ENCODE assay signal across 10 cellular contexts in genomic region chr14:69092840-69093422, GRCh38. TPM values are rescaled to one million over a fixed set of nuclear protein-coding genes. Genes with fewer than 3 reads are reported as not detected.
DNase-seq lines count a peak whose midpoint lies in the region; ATAC-seq and TF ChIP-seq lines count a peak whose summit lies in the region.
"Had no signal": no experiment of that assay in that cellular context is flagged by ENCODE, and none has a peak within 500 bp of the region (broad histone marks: within the 10 kb centered on the region; RNA-seq: fewer than 3 reads in every experiment).

No MANE protein-coding gene starts in this region.

- intact Hi-C loops in uterus (cut with DNase I; ENCODE audit: low total_unique reads) = no loop called here

- peaks cover 52% of the 10 kb centered on the region for H3K36me3 ChIP-seq in RWPE2 (ENCODE audit: low read depth)
- H3K36me3 ChIP-seq in smooth muscle cell (ENCODE audit: low read depth) = no peaks in the 10 kb centered on the region
- H3K36me3 ChIP-seq in uterus = no peaks in the 10 kb centered on the region

- H3K4me2 ChIP-seq in smooth muscle cell = peak overlapping the region; percentile 36

- H3K27ac ChIP-seq in RWPE2 (ENCODE audit: poor library complexity, severe bottlenecking) (peak overlapping the region; percentile 12), smooth muscle cell (ENCODE audit: low read depth) (peak overlapping the region; percentile 76), uterus (peak overlapping the region in 1 of 2 donors; percentile 50)

- no peaks in the 10 kb centered on the region for H3K9me3 ChIP-seq in RWPE2 (ENCODE audit: severe bottlenecking)
- H3K9me3 ChIP-seq in smooth muscle cell (replicated peaks; ENCODE audit: low read depth) = no peaks in the 10 kb centered on the region
- no peaks in the 10 kb centered on the region for H3K9me3 ChIP-seq in uterus

- ATAC-seq in GM19463 (IDR thresholded peaks at IDR 0.05; ENCODE audit: unreplicated experiment) (peak; percentile 47), RWPE2 (ENCODE audit: low read depth) (no peak)

- no peak overlapping the region for H2AFZ ChIP-seq in smooth muscle cell (ENCODE audit: low read depth)

- peaks cover 36% of the 10 kb centered on the region for H3F3A ChIP-seq in smooth muscle cell (ENCODE audit: low read depth)

- TF ChIP-seq POLR2A in uterus (IDR thresholded peaks at IDR 0.05) = no peak

- no peak overlapping the region for H3K4me3 ChIP-seq in RWPE2 (ENCODE audit: severe bottlenecking)
- no peak overlapping the region for H3K4me3 ChIP-seq in fibroblast of villous mesenchyme (ENCODE audit: low read depth, low read length)
- H3K4me3 ChIP-seq in smooth muscle cell = no peak overlapping the region
- no peak overlapping the region for H3K4me3 ChIP-seq in uterus
- H3K4me3 ChIP-seq: lung had no signal

- peaks cover 19% of the 10 kb centered on the region for H3K4me1 ChIP-seq in RWPE2 (ENCODE audit: insufficient read depth, poor library complexity, severe bottlenecking)
- H3K4me1 ChIP-seq in smooth muscle cell (ENCODE audit: low read depth) = peaks cover 37% of the 10 kb centered on the region
- no peaks in the 10 kb centered on the region for H3K4me1 ChIP-seq in uterus

- DNase-seq in RWPE2 (ENCODE audit: low spot score) = no peak
- peak; percentile 34 for DNase-seq in fibroblast of villous mesenchyme (ENCODE audit: low read depth)
- DNase-seq in smooth muscle cell (lab: John Stamatoyannopoulos, UW; ENCODE audit: unreplicated experiment) = no peak
- no peak for DNase-seq in middle frontal gyrus (ENCODE audit: extremely low spot score, low spot score)
- no peak for DNase-seq in NCI-H1417 (lab: John Stamatoyannopoulos, UW)
- DNase-seq in central memory CD4-positive, alpha-beta T cell = no peak
- no peak for DNase-seq in uterus
- DNase-seq: CD4-positive, CD25-positive, alpha-beta regulatory T cell had no signal

- peaks cover 45% of the 10 kb centered on the region for H3K79me2 ChIP-seq in smooth muscle cell (ENCODE audit: low read depth)

- no peaks in the 10 kb centered on the region for H4K20me1 ChIP-seq in smooth muscle cell (ENCODE audit: low read depth)

- TF ChIP-seq CTCF in RWPE2 (IDR thresholded peaks at IDR 0.05; ENCODE audit: poor library complexity, severe bottlenecking) = no peak
- no peak for TF ChIP-seq CTCF in fibroblast of villous mesenchyme (IDR thresholded peaks at IDR 0.05; ENCODE audit: insufficient read depth, low read depth, low read length)
- TF ChIP-seq CTCF in smooth muscle cell (IDR thresholded peaks at IDR 0.05; ENCODE audit: borderline replicate concordance, insufficient read depth, poor library complexity, severe bottlenecking) = no peak
- TF ChIP-seq CTCF in uterus (IDR thresholded peaks at IDR 0.05) = no peak

- H3K27me3 ChIP-seq in RWPE2 (ENCODE audit: insufficient read depth, poor library complexity, severe bottlenecking) (no peaks in the 10 kb centered on the region), smooth muscle cell (ENCODE audit: low read depth) (no peaks in the 10 kb centered on the region), uterus (no peaks in the 10 kb centered on the region)

- no peak overlapping the region for H3K9ac ChIP-seq in smooth muscle cell (ENCODE audit: low read depth)

RNA-seq across cellular contexts. Expression of gene DCAF5, which starts 60.0 kb away (rescaled TPM):
- 24.2 and 30.0 TPM in 2 replicates for total RNA-seq in fibroblast of villous mesenchyme
- 22.2 and 23.0 TPM in 2 replicates for total RNA-seq in smooth muscle cell
- polyA plus RNA-seq in smooth muscle cell = 45.4 and 47.4 TPM in 2 replicates
- total RNA-seq in uterus = 10 to 100 TPM; 32.2 to 68.5 (median 60.0) TPM
